Comparison of ENCODE assay signal across 8 cellular contexts in the genomic region with DNA sequence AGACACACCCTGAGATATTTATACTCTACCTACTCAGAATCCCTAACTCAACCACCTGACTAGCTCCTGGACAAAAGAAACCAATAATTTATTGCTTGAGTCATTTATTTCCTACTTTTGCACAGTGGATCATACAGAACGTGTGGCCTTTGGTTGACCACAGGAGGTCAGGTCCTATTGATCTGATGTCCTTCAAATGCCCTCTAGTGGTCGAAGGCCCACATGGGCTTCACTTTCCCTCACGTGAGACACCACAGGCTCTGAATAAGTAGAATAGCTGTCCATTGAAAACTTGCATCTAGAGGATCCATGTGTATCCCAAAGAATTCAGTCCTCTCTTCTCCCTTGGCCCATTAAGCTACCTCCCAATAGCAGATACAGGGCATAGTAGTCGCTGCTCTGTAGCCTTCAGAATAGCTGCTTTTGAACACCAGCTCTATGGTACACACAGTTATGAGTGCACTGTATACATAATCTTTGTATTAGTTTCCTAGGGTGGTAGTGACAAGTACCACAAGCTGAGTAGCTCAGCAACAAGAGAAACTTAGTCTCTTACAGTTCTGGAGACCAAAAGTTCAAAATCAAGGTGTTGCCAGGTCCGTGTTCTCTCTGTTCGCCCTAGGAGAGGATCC.
DNase-seq lines count a peak whose midpoint lies in the region; ATAC-seq lines count a peak whose summit lies in the region.

No MANE protein-coding gene starts in this region.

- ATAC-seq in GM19351 (IDR thresholded peaks at IDR 0.05; ENCODE audit: unreplicated experiment): peak; percentile 85

- in situ Hi-C loops in SK-MEL-5 (cut with HindIII; ENCODE audit: low pct_unique_long_range_greater_than_20kb, low sequenced_read_pairs): no loop called here

- DNase-seq in DMS53 (lab: John Stamatoyannopoulos, UW) (peak; percentile 25), DMS53 treated with DMSO at 0.1 percent for 48 hours (lab: John Stamatoyannopoulos, UW; ENCODE audit: unreplicated experiment) (no peak), HS-5 (ENCODE audit: low read depth) (peak; percentile 1), SK-MEL-5 (ENCODE audit: low read depth, low spot score) (peak; percentile 69), iPS-NIHi7 (ENCODE audit: extremely low spot score) (peak; percentile 83), 8988T (no peak), NCI-H2107 treated with DMSO at 0.1 percent for 48 hours (lab: John Stamatoyannopoulos, UW; ENCODE audit: unreplicated experiment) (no peak)

Comparison
In these comparisons a context has a peak if more than half of its experiments do, and no peak if none do; other contexts are left out.
1. DNase-seq: peak in DMS53 (single experiment), HS-5 (single experiment), SK-MEL-5 (single experiment) and iPS-NIHi7 (single experiment); none in DMS53 treated with DMSO at 0.1 percent for 48 hours (single experiment), 8988T (single experiment) and NCI-H2107 treated with DMSO at 0.1 percent for 48 hours (single experiment).